Comparison of ENCODE assay signal across 8 cellular contexts in the genomic region with DNA sequence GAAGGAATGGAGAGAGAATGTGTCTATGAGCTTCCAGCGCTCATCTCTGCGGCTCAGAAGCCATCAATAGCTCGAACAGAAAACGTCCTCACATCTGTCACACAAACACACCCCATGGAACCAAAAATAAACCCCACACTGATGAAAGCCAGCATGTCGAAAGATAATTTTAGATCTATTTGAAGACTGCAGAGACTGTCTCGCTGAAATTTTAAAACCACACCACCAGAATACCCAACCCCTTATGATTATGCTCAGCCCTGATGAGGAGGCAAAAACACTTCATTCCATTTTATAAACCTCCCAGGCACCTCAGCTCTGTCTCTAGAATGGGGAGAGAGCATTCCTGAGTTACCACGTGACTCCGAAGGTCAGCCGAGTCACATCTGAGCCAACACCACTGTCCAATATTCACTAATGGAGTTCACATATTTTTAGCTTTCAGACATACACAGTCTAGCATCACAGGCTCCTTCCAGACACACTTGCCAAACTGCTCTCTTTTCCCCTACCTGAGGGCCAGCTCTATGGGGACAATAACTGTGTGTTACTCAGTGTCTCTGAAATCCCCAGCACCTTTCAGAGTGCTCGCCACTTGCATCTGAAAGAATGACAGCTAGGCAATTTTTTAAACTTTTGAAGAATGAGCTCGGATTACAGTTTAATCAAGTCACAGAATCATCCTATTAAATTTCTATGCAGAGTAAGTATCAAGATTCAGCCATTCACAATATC.
DNase-seq lines count a peak whose midpoint lies in the region; ATAC-seq, FAIRE-seq and TF ChIP-seq lines count a peak whose summit lies in the region.

No MANE protein-coding gene starts in this region.

- BruUV-seq in MCF 10A (replicated peaks; lab: Mats Ljungman, UMichigan) = no TSS peak

- H3K36me3 ChIP-seq in breast epithelium (no peaks in the 10 kb centered on the region), muscle layer of duodenum (ENCODE audit: control insufficient read depth in 1 of 2, insufficient read depth in 2 of 2, low read length in 2 of 2) (no peaks in the 10 kb centered on the region), aorta (ENCODE audit: control insufficient read depth in 1 of 2, insufficient read depth in 2 of 2, low read length in 1 of 2) (no peaks in the 10 kb centered on the region)

- H3K36me3 Mint-ChIP-seq in MCF 10A (ENCODE audit: insufficient read depth, unreplicated experiment) = peaks cover 10% of the 10 kb centered on the region
- peaks cover 10% of the 10 kb centered on the region for H3K36me3 Mint-ChIP-seq in central memory CD8-positive, alpha-beta T cell (ENCODE audit: insufficient read depth)

- H3K27me3 Mint-ChIP-seq in MCF 10A (ENCODE audit: insufficient read depth, unreplicated experiment) = no peaks in the 10 kb centered on the region
- no peaks in the 10 kb centered on the region for H3K27me3 Mint-ChIP-seq in central memory CD8-positive, alpha-beta T cell

- no peak for TF ChIP-seq POLR2A in breast epithelium (IDR thresholded peaks at IDR 0.05)

- H3K9me3 Mint-ChIP-seq in MCF 10A (ENCODE audit: unreplicated experiment) = no peaks in the 10 kb centered on the region
- H3K9me3 Mint-ChIP-seq in central memory CD8-positive, alpha-beta T cell = no peaks in the 10 kb centered on the region

- DNase-seq in breast epithelium (ENCODE audit: low spot score in 2 of 2) (no peak), MCF 10A (ENCODE audit: unreplicated experiment) (no peak), aorta (no peak), cerebellar cortex (ENCODE audit: low spot score) (no peak), GOT3 (lab: John Stamatoyannopoulos, UW) (no peak), urothelium cell line (ENCODE audit: low spot score) (no peak)
- no peak for DNase-seq in central memory CD8-positive, alpha-beta T cell (ENCODE audit: low spot score in 2 of 2)

- no peaks in the 10 kb centered on the region for H3K27me3 ChIP-seq in breast epithelium
- H3K27me3 ChIP-seq in muscle layer of duodenum (ENCODE audit: low read depth, low read length) = no peaks in the 10 kb centered on the region
- no peaks in the 10 kb centered on the region for H3K27me3 ChIP-seq in aorta (ENCODE audit: control insufficient read depth in 1 of 2, insufficient read depth in 2 of 2, low read length in 1 of 2)

- H3K27ac ChIP-seq in breast epithelium (peak overlapping the region; percentile 60 to 64), muscle layer of duodenum (ENCODE audit: low read length) (peak overlapping the region; percentile 68), aorta (ENCODE audit: low read depth in 1 of 2, low read length in 2 of 2) (no peak overlapping the region)

- peak; percentile 38 for ATAC-seq in central memory CD8-positive, alpha-beta T cell (replicated peaks; ENCODE audit: extremely low read depth, poor library complexity, severe bottlenecking)
- ATAC-seq in aorta (ENCODE audit: low FRiP score) = peak; percentile 30

- TF ChIP-seq CTCF in breast epithelium (IDR thresholded peaks at IDR 0.05) (no peak), MCF 10A (IDR thresholded peaks at IDR 0.05; ENCODE audit: unreplicated experiment) (no peak)

- CTCF ChIA-PET in MCF 10A (lab: Yijun Ruan, JAX) = interaction anchor here (0.6 to 1.1 kb wide), 3 partner anchors 44 to 301 kb away, joined by 3 to 5 read pairs (median 4); no protein-coding TSS in a partner anchor

- peaks cover 21% of the 10 kb centered on the region for H3K4me1 Mint-ChIP-seq in MCF 10A (ENCODE audit: insufficient read depth, unreplicated experiment)
- H3K4me1 Mint-ChIP-seq in central memory CD8-positive, alpha-beta T cell = peaks cover 58% of the 10 kb centered on the region

- no peak overlapping the region for H3K4me3 Mint-ChIP-seq in MCF 10A (ENCODE audit: unreplicated experiment)
- peak overlapping the region; percentile 53 for H3K4me3 Mint-ChIP-seq in central memory CD8-positive, alpha-beta T cell

- H3K27ac Mint-ChIP-seq in MCF 10A (ENCODE audit: low read depth, unreplicated experiment) = no peak overlapping the region
- peak overlapping the region; percentile 74 for H3K27ac Mint-ChIP-seq in central memory CD8-positive, alpha-beta T cell (ENCODE audit: low read depth)

- H3K4me1 ChIP-seq in breast epithelium (peaks cover 7 to 21% of the 10 kb centered on the region in 2 donors), muscle layer of duodenum (ENCODE audit: control insufficient read depth in 1 of 2, insufficient read depth in 2 of 2, low read length in 2 of 2) (peaks cover 17 to 25% of the 10 kb centered on the region in 2 donors), aorta (ENCODE audit: control insufficient read depth in 1 of 2, insufficient read depth in 2 of 2, low read length in 2 of 2) (peaks cover 8 to 14% of the 10 kb centered on the region in 2 donors)

- POLR2A ChIA-PET in MCF 10A (lab: Yijun Ruan, JAX) = interaction anchor here (1.3 kb wide), 1 partner anchor 63 kb away, joined by 4 read pairs; the partner anchor contains the start of gene SERINC5

- H3K9me3 ChIP-seq in breast epithelium (no peaks in the 10 kb centered on the region), muscle layer of duodenum (ENCODE audit: control insufficient read depth in 1 of 2, low read length in 2 of 2) (no peaks in the 10 kb centered on the region), aorta (ENCODE audit: control insufficient read depth, low read length) (no peaks in the 10 kb centered on the region)

- FAIRE-seq in urothelium cell line (lab: Jason Lieb, UNC) = no peak

- peak overlapping the region in 1 of 3 donors; percentile 13 for H3K4me3 ChIP-seq in breast epithelium
- H3K4me3 ChIP-seq in muscle layer of duodenum (ENCODE audit: low read depth in 1 of 2, low read length in 2 of 2) = no peak overlapping the region
- no peak overlapping the region for H3K4me3 ChIP-seq in aorta (ENCODE audit: low read length in 2 of 2)

- 37 to 40% methylated on average over 11 of the region's 11 CpGs for WGBS in aorta, 2 donors

- intact Hi-C loops in breast epithelium (cut with DNase I; ENCODE audit: low total_unique reads) = loop anchor here (5.0 kb wide), 1 partner anchor 60 kb away; no protein-coding TSS in a partner anchor
- intact Hi-C loops in MCF 10A (cut with micrococcal nuclease) = no loop called here
- intact Hi-C loops in aorta (cut with DNase I) = no loop called here

Comparison
In these comparisons a context has a peak if more than half of its experiments do, and no peak if none do; other contexts are left out.
1. H3K27ac ChIP-seq: peak in breast epithelium (2 of 2) and muscle layer of duodenum (single experiment); none in aorta (0 of 2).